Comparison of ENCODE assay signal across 12 cellular contexts in the genomic region with DNA sequence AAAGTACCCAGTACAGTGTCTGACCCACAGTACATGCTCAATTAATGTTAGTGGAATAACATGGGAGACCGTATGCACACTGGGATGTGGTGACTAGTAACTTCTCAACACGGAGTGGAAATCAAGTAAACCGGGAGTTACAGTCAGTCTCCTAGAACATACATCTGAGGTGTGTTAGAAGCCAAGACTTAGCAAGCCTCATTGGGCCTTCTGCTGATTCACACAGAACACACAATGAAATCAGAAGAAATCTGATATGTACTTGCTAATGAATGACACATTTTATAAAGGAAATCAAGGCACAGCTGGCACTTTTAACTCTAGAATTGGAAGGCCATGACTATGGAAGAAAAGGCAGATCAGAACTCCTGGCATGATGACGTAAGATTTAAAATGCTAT. TPM values are rescaled to one million over a fixed set of nuclear protein-coding genes. Genes with fewer than 3 reads are reported as not detected.
DNase-seq lines count a peak whose midpoint lies in the region; ATAC-seq and TF ChIP-seq lines count a peak whose summit lies in the region.
"Had no signal": no experiment of that assay in that cellular context is flagged by ENCODE, and none has a peak within 500 bp of the region (broad histone marks: within the 10 kb centered on the region; RNA-seq: fewer than 3 reads in every experiment).

No MANE protein-coding gene starts in this region.

- H3K27me3 ChIP-seq in Caco-2 (replicated peaks; ENCODE audit: control insufficient read depth, insufficient read depth, low read length) (no peaks in the 10 kb centered on the region), IMR-90 (ENCODE audit: control insufficient read depth, insufficient read depth, low read length) (no peaks in the 10 kb centered on the region), esophagus muscularis mucosa (no peaks in the 10 kb centered on the region), sigmoid colon (no peaks in the 10 kb centered on the region)

- no peak overlapping the region for H2AFZ ChIP-seq in IMR-90 (replicated peaks; ENCODE audit: low read length, poor library complexity)

- H3K9me1 ChIP-seq in IMR-90 (ENCODE audit: insufficient read depth, low read length) = peaks cover 16% of the 10 kb centered on the region

- peak overlapping the region; percentile 40 for H2BK15ac ChIP-seq in IMR-90 (ENCODE audit: low read depth, low read length)

- H2AK5ac ChIP-seq in IMR-90 (ENCODE audit: low read depth, low read length) = peak overlapping the region; percentile 9; the same call in 1 of the 2 replicates

- H4K5ac ChIP-seq in IMR-90 (ENCODE audit: low read depth, low read length) = peak overlapping the region; percentile 61

- DNase-seq in Caco-2 (no peak), IMR-90 (peak; percentile 46), esophagus muscularis mucosa (ENCODE audit: extremely low spot score) (no peak), sigmoid colon (no peak), NCI-H2227 treated with DMSO at 0.1 percent for 48 hours (lab: John Stamatoyannopoulos, UW) (no peak), GDM1 (lab: John Stamatoyannopoulos, UW) (no peak)
- DNase-seq: effector CD4-positive, alpha-beta T cell; glutamatergic neuron; KG1; naive thymus-derived CD4-positive, alpha-beta T cell; small intestine had no signal

- peaks cover 29 to 53% of the 10 kb centered on the region in 2 experiments for H3K79me1 ChIP-seq in IMR-90 (ENCODE audit: low read depth in 1 of 2, low read length in 2 of 2)

- CTCF ChIA-PET in Caco-2 (lab: Charles Lee) (no interaction called here), IMR-90 (lab: Yijun Ruan, JAX) (interaction anchor here (0.6 kb wide), 1 partner anchor 328 kb away, joined by 5 read pairs; no protein-coding TSS in a partner anchor)

- TF ChIP-seq POLR2A in IMR-90 (IDR thresholded peaks at IDR 0.05; ENCODE audit: low read depth, low read length) (no peak), esophagus muscularis mucosa (IDR thresholded peaks at IDR 0.05; ENCODE audit: low read depth) (no peak), sigmoid colon (IDR thresholded peaks at IDR 0.05) (no peak)

- no CpG with 5 or more reads among the region's 4 CpGs for WGBS in IMR-90 (ENCODE audit: extremely low coverage in 2 of 2, insufficient read length in 1 of 2), 2 experiments
- 79% methylated on average over 4 of the region's 4 CpGs for WGBS in esophagus muscularis mucosa
- 88% methylated on average over 4 of the region's 4 CpGs for WGBS in sigmoid colon, 2 donors

- BruUV-seq in Caco-2 (replicated peaks; lab: Mats Ljungman, UMichigan) (no TSS peak), IMR-90 (replicated peaks; lab: Mats Ljungman, UMichigan) (no TSS peak)

- H2BK120ac ChIP-seq in IMR-90 (ENCODE audit: low read depth, low read length) = peak overlapping the region; percentile 33

- H3K27me3 Mint-ChIP-seq in Caco-2 (ENCODE audit: insufficient read depth, unreplicated experiment) = no peaks in the 10 kb centered on the region
- H3K27me3 Mint-ChIP-seq: naive thymus-derived CD4-positive, alpha-beta T cell had no signal

- intact Hi-C loops in Caco-2 (cut with micrococcal nuclease; ENCODE audit: unreplicated experiment) = no loop called here
- intact Hi-C loops in IMR-90 (cut with micrococcal nuclease) = loop anchor here (2.0 kb wide), 1 partner anchor 33 kb away; the partner anchor contains the start of gene RAB9A
- intact Hi-C loops in esophagus muscularis mucosa (cut with DNase I) = no loop called here
- intact Hi-C loops in sigmoid colon (cut with DNase I) = no loop called here

- peak overlapping the region; percentile 3; the same call in 1 of the 2 replicates for H3K14ac ChIP-seq in IMR-90 (replicated peaks; ENCODE audit: low read depth, low read length)

- peak; percentile 5 for ATAC-seq in IMR-90 (ENCODE audit: low read depth)
- ATAC-seq in HG03159 (IDR thresholded peaks at IDR 0.05; ENCODE audit: unreplicated experiment) = no peak
- ATAC-seq: naive thymus-derived CD4-positive, alpha-beta T cell had no signal

- H2BK20ac ChIP-seq in IMR-90 (ENCODE audit: low read depth, low read length) = peak overlapping the region; percentile 2; the same call in 1 of the 2 replicates

- dilution Hi-C loops in IMR-90 (cut with HindIII; ENCODE audit: low sequenced_read_pairs, unreplicated experiment) = no loop called here

- H3K9me3 ChIP-seq in Caco-2 = no peaks in the 10 kb centered on the region
- H3K9me3 ChIP-seq in IMR-90 (ENCODE audit: control insufficient read depth, insufficient read depth, low read length) = no peaks in the 10 kb centered on the region
- no peaks in the 10 kb centered on the region for H3K9me3 ChIP-seq in esophagus muscularis mucosa
- no peaks in the 10 kb centered on the region for H3K9me3 ChIP-seq in sigmoid colon

- no peak overlapping the region for H2AK9ac ChIP-seq in IMR-90 (replicated peaks; ENCODE audit: low read depth, low read length, poor library complexity)

- peak overlapping the region; percentile 22; the same call in 1 of the 2 replicates for H3K4ac ChIP-seq in IMR-90 (ENCODE audit: low read depth, low read length)

- H4K8ac ChIP-seq in IMR-90 (ENCODE audit: low read depth in 2 of 2, low read length in 2 of 2) = peak overlapping the region; percentile 8 to 18; a peak in 2 of 4 replicates

- H3K23ac ChIP-seq in IMR-90 (ENCODE audit: low read depth, low read length) = 0 out of 2 replicates have a peak overlapping the region, but pooled peaks have one; percentile 3

- H3K27ac ChIP-seq in IMR-90 (ENCODE audit: insufficient read depth, low read length) = peak overlapping the region; percentile 91; the same call in 1 of the 2 replicates
- peak overlapping the region; percentile 50 to 70 (median 62) for H3K27ac ChIP-seq in esophagus muscularis mucosa (replicated peaks in 1 of 4)
- H3K27ac ChIP-seq in sigmoid colon = peak overlapping the region; percentile 47 to 82 (median 64)

- peak overlapping the region; percentile 98 for H3K18ac ChIP-seq in IMR-90 (ENCODE audit: low read depth, low read length)

- in situ Hi-C loops in IMR-90 (cut with MboI; ENCODE audit: low sequenced_read_pairs) = no loop called here

- no peak overlapping the region; the same call in 1 of the 2 replicates for H3K9ac ChIP-seq in IMR-90 (ENCODE audit: low read depth, low read length)

- H3K56ac ChIP-seq in IMR-90 (ENCODE audit: extremely low read depth, insufficient read depth, low read length) = peak overlapping the region; percentile 12; the same call in 1 of the 2 replicates

- H3K36me3 ChIP-seq in Caco-2 (ENCODE audit: control insufficient read depth, insufficient read depth, low read length) (no peaks in the 10 kb centered on the region), IMR-90 (ENCODE audit: control insufficient read depth, insufficient read depth, low read length) (peaks cover 16% of the 10 kb centered on the region), esophagus muscularis mucosa (peaks cover 0 to 5% (median under 1%) of the 10 kb centered on the region in 4 donors), sigmoid colon (peaks cover 0 to 1% (median 0%) of the 10 kb centered on the region in 4 donors)

- no peaks in the 10 kb centered on the region for H3K9me3 Mint-ChIP-seq in Caco-2 (ENCODE audit: unreplicated experiment)

- TF ChIP-seq CTCF in Caco-2 (IDR thresholded peaks at IDR 0.05; ENCODE audit: insufficient read depth in 1 of 2, low read depth in 1 of 2, low read length in 1 of 2, severe bottlenecking in 1 of 2, unreplicated experiment in 1 of 2) (no peak), IMR-90 (conservative IDR thresholded peaks at IDR 0.05; ENCODE audit: low read depth, low read length) (no peak), esophagus muscularis mucosa (IDR thresholded peaks at IDR 0.05) (no peak), sigmoid colon (IDR thresholded peaks at IDR 0.05) (no peak)

- H2BK5ac ChIP-seq in IMR-90 (ENCODE audit: low read depth, low read length, poor library complexity, severe bottlenecking) = peak overlapping the region; percentile 87

- TF ChIP-seq RAD21 in IMR-90 (IDR thresholded peaks at IDR 0.05; ENCODE audit: low read length) = no peak

- peak overlapping the region; percentile 74 for H3K4me2 ChIP-seq in IMR-90 (ENCODE audit: low read depth, low read length)

- H3K4me1 ChIP-seq in Caco-2 (peaks cover 6% of the 10 kb centered on the region; the same call in 1 of the 2 replicates), IMR-90 (ENCODE audit: control insufficient read depth, insufficient read depth, low read length) (peaks cover 18% of the 10 kb centered on the region), esophagus muscularis mucosa (peaks cover 0 to 60% (median 43%) of the 10 kb centered on the region in 4 donors), sigmoid colon (peaks cover 0 to 24% (median 14%) of the 10 kb centered on the region in 4 donors)

- H3K4me3 Mint-ChIP-seq in Caco-2 (ENCODE audit: unreplicated experiment) = no peak overlapping the region
- H3K4me3 Mint-ChIP-seq: naive thymus-derived CD4-positive, alpha-beta T cell had no signal

- H4K91ac ChIP-seq in IMR-90 (ENCODE audit: insufficient read depth, low read depth, low read length) = peak overlapping the region; percentile 49

- H3K36me3 Mint-ChIP-seq in Caco-2 (ENCODE audit: insufficient read depth, unreplicated experiment) = peaks cover 27% of the 10 kb centered on the region

- peak overlapping the region; percentile 45 for H3K27ac Mint-ChIP-seq in Caco-2 (ENCODE audit: unreplicated experiment)

- H3K4me1 Mint-ChIP-seq in Caco-2 (ENCODE audit: low read depth, unreplicated experiment) = peaks cover 15% of the 10 kb centered on the region

- TF ChIP-seq EP300 in esophagus muscularis mucosa (IDR thresholded peaks at IDR 0.05) (no peak), sigmoid colon (IDR thresholded peaks at IDR 0.05) (no peak)

- POLR2A ChIA-PET in Caco-2 (lab: Charles Lee) (interaction anchor here (2.4 kb wide), 1 partner anchor 13 kb away, joined by 43 read pairs; the partner anchor contains the start of genes OFD1 and TRAPPC2), IMR-90 (lab: Charles Lee; ENCODE audit: unreplicated experiment) (interaction anchor here (0.5 to 0.9 kb wide), 3 partner anchors 13 to 460 kb away, joined by 3 to 8 read pairs (median 5); partner anchors contain the start of gene OFD1)

- peaks cover 23% of the 10 kb centered on the region for H4K20me1 ChIP-seq in IMR-90 (ENCODE audit: insufficient read depth, low read length)

- H3K4me3 ChIP-seq in Caco-2 (ENCODE audit: low read depth, low read length) (no peak overlapping the region), IMR-90 (ENCODE audit: insufficient read depth, low read depth, low read length) (no peak overlapping the region), esophagus muscularis mucosa (no peak overlapping the region), sigmoid colon (no peak overlapping the region)

RNA-seq across cellular contexts. Expression of gene TRAPPC2, which starts 13.0 kb away (rescaled TPM):
- total RNA-seq in Caco-2 (2022) (19.3 and 19.4 TPM in 2 replicates), IMR-90 (2012; rRNA removed) (13.8 and 19.2 TPM in 2 replicates), esophagus muscularis mucosa (10 to 100 TPM; 13.1 to 20.4 (median 15.2) TPM), sigmoid colon (10 to 100 TPM; 20.1 to 22.8 (median 22.4) TPM)
- polyA plus RNA-seq in IMR-90 (2012; rRNA removed) (6.7 and 11.3 TPM in 2 replicates), sigmoid colon (1 to 10 TPM; 5.5 to 9.0 (median 6.0) TPM)
- 4.9 and 10.1 TPM in 2 replicates for polyA plus RNA-seq in IMR-90 (2012; cell fraction: cytosol; rRNA removed)
- 7.3 and 28.8 TPM in 2 replicates for polyA plus RNA-seq in IMR-90 (2012; cell fraction: nucleus; rRNA removed; ENCODE audit: low replicate concordance)

RNA-seq across cellular contexts. Expression of gene OFD1, which starts 13.2 kb away (rescaled TPM):
- total RNA-seq in Caco-2 (2022) (33.9 and 34.0 TPM in 2 replicates), IMR-90 (2012; rRNA removed) (8.4 and 10.6 TPM in 2 replicates), esophagus muscularis mucosa (10 to 100 TPM; 12.6 to 17.2 (median 14.8) TPM), sigmoid colon (10 to 100 TPM; 12.8 to 46.0 (median 15.1) TPM)
- polyA plus RNA-seq in IMR-90 (2012; rRNA removed) (7.7 and 8.6 TPM in 2 replicates), sigmoid colon (10 to 100 TPM in 2 of 3 donors, 1 to 10 TPM in 1; 7.4 to 21.2 (median 19.8) TPM)
- 2.5 and 5.2 TPM in 2 replicates for polyA plus RNA-seq in IMR-90 (2012; cell fraction: cytosol; rRNA removed)
- 19.8 and 41.0 TPM in 2 replicates for polyA plus RNA-seq in IMR-90 (2012; cell fraction: nucleus; rRNA removed; ENCODE audit: low replicate concordance)

RNA-seq across cellular contexts. Expression of gene RAB9A, which starts 32.4 kb away (rescaled TPM):
- total RNA-seq in Caco-2 (2022) (22.9 and 25.5 TPM in 2 replicates), IMR-90 (2012; rRNA removed) (15.8 and 26.7 TPM in 2 replicates), esophagus muscularis mucosa (10 to 100 TPM; 20.8 to 33.1 (median 25.4) TPM), sigmoid colon (10 to 100 TPM; 11.8 to 28.6 (median 24.4) TPM)
- polyA plus RNA-seq in IMR-90 (2012; rRNA removed) (15.6 and 22.3 TPM in 2 replicates), sigmoid colon (10 to 100 TPM; 31.6 to 73.5 (median 46.2) TPM)
- polyA plus RNA-seq in IMR-90 (2012; cell fraction: cytosol; rRNA removed) = 5.8 and 7.9 TPM in 2 replicates
- 2.2 and 12.0 TPM in 2 replicates for polyA plus RNA-seq in IMR-90 (2012; cell fraction: nucleus; rRNA removed; ENCODE audit: low replicate concordance)
